ENCODE assay signal across 7 cellular contexts in genomic region chrX:129777218-129777768, GRCh38. TPM values are rescaled to one million over a fixed set of nuclear protein-coding genes. Genes with fewer than 3 reads are reported as not detected.
DNase-seq lines count a peak whose midpoint lies in the region; ATAC-seq and TF ChIP-seq lines count a peak whose summit lies in the region.

No MANE protein-coding gene starts in this region.

- ATAC-seq in GM19463 (IDR thresholded peaks at IDR 0.05; ENCODE audit: unreplicated experiment) (peak; percentile 19), left cardiac atrium (peak; percentile 35 to 49)

- intact Hi-C loops in left cardiac atrium (cut with DNase I): no loop called here

- TF ChIP-seq CTCF in GM13977 (IDR thresholded peaks at IDR 0.05; ENCODE audit: extremely low read depth, insufficient read depth, missing control alignments): no peak

- DNase-seq in MV-4-11 (lab: John Stamatoyannopoulos, UW) (peak; percentile 71), left cardiac atrium (peak; percentile 52), GM13977 (ENCODE audit: low spot score) (no peak), OCI-M2 (lab: John Stamatoyannopoulos, UW; ENCODE audit: unreplicated experiment) (no peak)
- peak; percentile 68 for DNase-seq in activated CD8-positive, alpha-beta memory T cell treated with anti-CD3 and anti-CD28 coated beads, Interleukin-2, amount 50 U/mL, for 4 hours
- peak in 2 of 3 donors; percentile 51 to 52 for DNase-seq in stimulated activated CD4-positive, alpha-beta T cell treated with anti-CD3 and anti-CD28 coated beads, TNF-alpha, amount 100 ng/mL, for 48 hours (ENCODE audit: low read depth in 3 of 3)

- in situ Hi-C loops in GM13977 (cut with MboI; ENCODE audit: low pct_unique_long_range_greater_than_20kb, low sequenced_read_pairs, unreplicated experiment): no loop called here

RNA-seq across cellular contexts. Expression of gene SASH3, which starts 2.5 kb away (rescaled TPM):
- total RNA-seq in left cardiac atrium: 1 to 10 TPM; 5.8 to 9.2 TPM

RNA-seq across cellular contexts. Expression of gene XPNPEP2, which starts 38.5 kb away (rescaled TPM):
- 1 to 10 TPM; 2.0 to 2.5 TPM for total RNA-seq in left cardiac atrium

Comparison
In these comparisons a context has a peak if more than half of its experiments do, and no peak if none do; other contexts are left out.
1. DNase-seq: peak in MV-4-11 (single experiment), activated CD8-positive, alpha-beta memory T cell treated with anti-CD3 and anti-CD28 coated beads, Interleukin-2, amount 50 U/mL, for 4 hours (single experiment), left cardiac atrium (single experiment) and stimulated activated CD4-positive, alpha-beta T cell treated with anti-CD3 and anti-CD28 coated beads, TNF-alpha, amount 100 ng/mL, for 48 hours (2 of 3); none in GM13977 (single experiment) and OCI-M2 (single experiment).